In genomic region chr6:54053893-54054391, GRCh38 we compare ENCODE assay signal across 8 cellular contexts. TPM values are rescaled to one million over a fixed set of nuclear protein-coding genes. Genes with fewer than 3 reads are reported as not detected.
DNase-seq lines count a peak whose midpoint lies in the region; ATAC-seq, FAIRE-seq and TF ChIP-seq lines count a peak whose summit lies in the region.

No MANE protein-coding gene starts in this region.

- no peak for FAIRE-seq in GM12892 (lab: Jason Lieb, UNC)

- H3K4me3 Mint-ChIP-seq in activated T-helper 17 cell treated with anti-CD3 and anti-CD28 coated beads, Interleukin-2, amount 50 U/mL, for 72 hours = no peak overlapping the region

- no peaks in the 10 kb centered on the region for H3K36me3 ChIP-seq in RWPE2 (ENCODE audit: low read depth)

- no peak overlapping the region for H3K27ac Mint-ChIP-seq in activated T-helper 17 cell treated with anti-CD3 and anti-CD28 coated beads, Interleukin-2, amount 50 U/mL, for 72 hours

- H3K9me3 ChIP-seq in RWPE2 (ENCODE audit: severe bottlenecking) = no peaks in the 10 kb centered on the region

- no peak for TF ChIP-seq CTCF in RWPE2 (IDR thresholded peaks at IDR 0.05; ENCODE audit: poor library complexity, severe bottlenecking)

- no peaks in the 10 kb centered on the region for H3K36me3 Mint-ChIP-seq in activated T-helper 17 cell treated with anti-CD3 and anti-CD28 coated beads, Interleukin-2, amount 50 U/mL, for 72 hours (ENCODE audit: low read depth)

- H3K4me3 ChIP-seq in RWPE2 (ENCODE audit: severe bottlenecking) = no peak overlapping the region

- H3K27me3 Mint-ChIP-seq in activated T-helper 17 cell treated with anti-CD3 and anti-CD28 coated beads, Interleukin-2, amount 50 U/mL, for 72 hours = no peaks in the 10 kb centered on the region

- no peaks in the 10 kb centered on the region for H3K27me3 ChIP-seq in RWPE2 (ENCODE audit: insufficient read depth, poor library complexity, severe bottlenecking)

- H3K9me3 Mint-ChIP-seq in activated T-helper 17 cell treated with anti-CD3 and anti-CD28 coated beads, Interleukin-2, amount 50 U/mL, for 72 hours = no peaks in the 10 kb centered on the region

- no peaks in the 10 kb centered on the region for H3K4me1 Mint-ChIP-seq in activated T-helper 17 cell treated with anti-CD3 and anti-CD28 coated beads, Interleukin-2, amount 50 U/mL, for 72 hours

- DNase-seq in GM03348 (ENCODE audit: low spot score) (peak; percentile 79), RWPE2 (ENCODE audit: low spot score) (peak; percentile 58), globus pallidus (ENCODE audit: low spot score) (peak; percentile 1), putamen (ENCODE audit: low spot score) (peak; percentile 66), SHP77 treated with DMSO at 0.1 percent for 48 hours (lab: John Stamatoyannopoulos, UW) (no peak), GM12892 (ENCODE audit: insufficient read length) (no peak), NCI-H1930 (lab: John Stamatoyannopoulos, UW) (no peak)

- peaks cover 13% of the 10 kb centered on the region for H3K4me1 ChIP-seq in RWPE2 (ENCODE audit: insufficient read depth, poor library complexity, severe bottlenecking)

- peak overlapping the region; percentile 67 for H3K27ac ChIP-seq in RWPE2 (ENCODE audit: poor library complexity, severe bottlenecking)

- no peak for TF ChIP-seq POLR2A in GM12892 (IDR thresholded peaks at IDR 0.05; ENCODE audit: low read depth, low read length)

- ATAC-seq in RWPE2 (ENCODE audit: low read depth) = peak; percentile 99
- ATAC-seq in activated T-helper 17 cell treated with anti-CD3 and anti-CD28 coated beads, Interleukin-2, amount 50 U/mL, for 72 hours (replicated peaks) = no peak

RNA-seq across cellular contexts. Expression of gene MLIP, which starts 57.3 kb away (rescaled TPM):
- not detected for polyA plus RNA-seq in GM12892 (2012; ENCODE audit: missing spikeins)
- not detected for total RNA-seq in activated T-helper 17 cell treated with anti-CD3 and anti-CD28 coated beads, Interleukin-2, amount 50 U/mL, for 72 hours

Comparison
In these comparisons a context has a peak if more than half of its experiments do, and no peak if none do; other contexts are left out.
1. DNase-seq: peak in GM03348 (single experiment), RWPE2 (single experiment), globus pallidus (single experiment) and putamen (single experiment); none in SHP77 treated with DMSO at 0.1 percent for 48 hours (single experiment), GM12892 (single experiment) and NCI-H1930 (0 of 2).